ENCODE assay signal across 8 cellular contexts in genomic region chr6:165986647-165987482, GRCh38.
DNase-seq lines count a peak whose midpoint lies in the region; ATAC-seq and TF ChIP-seq lines count a peak whose summit lies in the region.
"Had no signal": no experiment of that assay in that cellular context is flagged by ENCODE, and none has a peak within 500 bp of the region (broad histone marks: within the 10 kb centered on the region; RNA-seq: fewer than 3 reads in every experiment).

No MANE protein-coding gene starts in this region.

- no peak overlapping the region for H3K27ac Mint-ChIP-seq in activated T-helper 2 cell treated with anti-CD3 and anti-CD28 coated beads, Interferon-gamma antibody, Interleukin-2, Interleukin-4, amounts not matched to agents 10 μg/mL and 5 μg/mL and 100 μg/mL, durations not matched to agents 14 hours and 24 hours and 36 hours
- no peak overlapping the region for H3K27ac Mint-ChIP-seq in activated T-helper 1 cell treated with anti-CD3 and anti-CD28 coated beads, Interleukin-12 subunit alpha, Interleukin-12 subunit beta, Interleukin-2, Interleukin-4 antibody, amounts not matched to agents 30 ng/mL and 10 ng/mL and 1 ng/mL, durations not matched to agents 14 hours and 24 hours and 36 hours

- no peak for ATAC-seq in GM21825 (IDR thresholded peaks at IDR 0.05; ENCODE audit: unreplicated experiment)

- H3K4me1 Mint-ChIP-seq in activated T-helper 2 cell treated with anti-CD3 and anti-CD28 coated beads, Interferon-gamma antibody, Interleukin-2, Interleukin-4, amounts not matched to agents 10 μg/mL and 5 μg/mL and 100 μg/mL, durations not matched to agents 14 hours and 24 hours and 36 hours (ENCODE audit: low read depth), result no peaks in the 10 kb centered on the region
- no peaks in the 10 kb centered on the region for H3K4me1 Mint-ChIP-seq in activated T-helper 1 cell treated with anti-CD3 and anti-CD28 coated beads, Interleukin-12 subunit alpha, Interleukin-12 subunit beta, Interleukin-2, Interleukin-4 antibody, amounts not matched to agents 30 ng/mL and 10 ng/mL and 1 ng/mL, durations not matched to agents 14 hours and 24 hours and 36 hours (ENCODE audit: low read depth)

- peak overlapping the region; percentile 43 for H3K4me3 ChIP-seq in Jurkat, Clone E6-1 (ENCODE audit: low read length)
- H3K4me3 ChIP-seq in testis, result peak overlapping the region; percentile 8 to 12

- H3K27me3 ChIP-seq in testis, result no peaks in the 10 kb centered on the region

- H3K4me3 Mint-ChIP-seq in activated T-helper 2 cell treated with anti-CD3 and anti-CD28 coated beads, Interferon-gamma antibody, Interleukin-2, Interleukin-4, amounts not matched to agents 10 μg/mL and 5 μg/mL and 100 μg/mL, durations not matched to agents 14 hours and 24 hours and 36 hours (ENCODE audit: low read depth), result no peak overlapping the region
- H3K4me3 Mint-ChIP-seq in activated T-helper 1 cell treated with anti-CD3 and anti-CD28 coated beads, Interleukin-12 subunit alpha, Interleukin-12 subunit beta, Interleukin-2, Interleukin-4 antibody, amounts not matched to agents 30 ng/mL and 10 ng/mL and 1 ng/mL, durations not matched to agents 14 hours and 24 hours and 36 hours, result no peak overlapping the region

- WGBS in testis, 2 donors, result 0 to 1% methylated on average over 31 of the region's 31 CpGs

- H3K36me3 Mint-ChIP-seq in activated T-helper 2 cell treated with anti-CD3 and anti-CD28 coated beads, Interferon-gamma antibody, Interleukin-2, Interleukin-4, amounts not matched to agents 10 μg/mL and 5 μg/mL and 100 μg/mL, durations not matched to agents 14 hours and 24 hours and 36 hours (ENCODE audit: low read depth), result no peaks in the 10 kb centered on the region
- H3K36me3 Mint-ChIP-seq in activated T-helper 1 cell treated with anti-CD3 and anti-CD28 coated beads, Interleukin-12 subunit alpha, Interleukin-12 subunit beta, Interleukin-2, Interleukin-4 antibody, amounts not matched to agents 30 ng/mL and 10 ng/mL and 1 ng/mL, durations not matched to agents 14 hours and 24 hours and 36 hours (ENCODE audit: low read depth), result no peaks in the 10 kb centered on the region

- H3K9me3 ChIP-seq in testis, result no peaks in the 10 kb centered on the region

- H3K9me3 Mint-ChIP-seq in activated T-helper 2 cell treated with anti-CD3 and anti-CD28 coated beads, Interferon-gamma antibody, Interleukin-2, Interleukin-4, amounts not matched to agents 10 μg/mL and 5 μg/mL and 100 μg/mL, durations not matched to agents 14 hours and 24 hours and 36 hours, result no peaks in the 10 kb centered on the region
- no peaks in the 10 kb centered on the region for H3K9me3 Mint-ChIP-seq in activated T-helper 1 cell treated with anti-CD3 and anti-CD28 coated beads, Interleukin-12 subunit alpha, Interleukin-12 subunit beta, Interleukin-2, Interleukin-4 antibody, amounts not matched to agents 30 ng/mL and 10 ng/mL and 1 ng/mL, durations not matched to agents 14 hours and 24 hours and 36 hours

- H3K36me3 ChIP-seq in testis (ENCODE audit: low read depth, missing control alignments), result no peaks in the 10 kb centered on the region

- no peak for TF ChIP-seq CTCF in testis (IDR thresholded peaks at IDR 0.05)

- TF ChIP-seq POLR2A in testis (IDR thresholded peaks at IDR 0.05), result no peak

- H3K4me1 ChIP-seq in testis, result peaks cover 9% of the 10 kb centered on the region

- intact Hi-C loops in testis (cut with DNase I; ENCODE audit: low total_unique reads), result no loop called here
- intact Hi-C loops in activated T-helper 2 cell treated with anti-CD3 and anti-CD28 coated beads, Interferon-gamma antibody, Interleukin-2, Interleukin-4, amounts not matched to agents 10 μg/mL and 5 μg/mL and 100 μg/mL, durations not matched to agents 14 hours and 24 hours and 36 hours (cut with micrococcal nuclease), result loop anchor here (2.0 kb wide), 1 partner anchor 18 kb away; no protein-coding TSS in a partner anchor
- intact Hi-C loops in activated T-helper 1 cell treated with anti-CD3 and anti-CD28 coated beads, Interleukin-12 subunit alpha, Interleukin-12 subunit beta, Interleukin-2, Interleukin-4 antibody, amounts not matched to agents 30 ng/mL and 10 ng/mL and 1 ng/mL, durations not matched to agents 14 hours and 24 hours and 36 hours (cut with micrococcal nuclease), result loop anchor here (5.0 kb wide), 1 partner anchor 325 kb away; the partner anchor contains the start of gene PDE10A

- no peak overlapping the region for H3K27ac ChIP-seq in testis

- H3K27me3 Mint-ChIP-seq in activated T-helper 2 cell treated with anti-CD3 and anti-CD28 coated beads, Interferon-gamma antibody, Interleukin-2, Interleukin-4, amounts not matched to agents 10 μg/mL and 5 μg/mL and 100 μg/mL, durations not matched to agents 14 hours and 24 hours and 36 hours (ENCODE audit: low read depth), result peaks cover 47% of the 10 kb centered on the region
- peaks cover 38% of the 10 kb centered on the region for H3K27me3 Mint-ChIP-seq in activated T-helper 1 cell treated with anti-CD3 and anti-CD28 coated beads, Interleukin-12 subunit alpha, Interleukin-12 subunit beta, Interleukin-2, Interleukin-4 antibody, amounts not matched to agents 30 ng/mL and 10 ng/mL and 1 ng/mL, durations not matched to agents 14 hours and 24 hours and 36 hours (ENCODE audit: insufficient read depth)

- DNase-seq in Jurkat, Clone E6-1 (ENCODE audit: low read depth, low spot score), result peak; percentile 87
- DNase-seq in cerebellum (ENCODE audit: low spot score), result peak; percentile 61
- peak; percentile 28 for DNase-seq in iris pigment epithelial cell (ENCODE audit: low read depth)
- DNase-seq in testis, result no peak
- no peak for DNase-seq in activated T-helper 2 cell treated with anti-CD3 and anti-CD28 coated beads, Interferon-gamma antibody, Interleukin-2, Interleukin-4, amounts not matched to agents 10 μg/mL and 5 μg/mL and 100 μg/mL, durations not matched to agents 14 hours and 24 hours and 36 hours (ENCODE audit: low spot score)
- no peak for DNase-seq in activated T-helper 1 cell treated with anti-CD3 and anti-CD28 coated beads, Interleukin-12 subunit alpha, Interleukin-12 subunit beta, Interleukin-2, Interleukin-4 antibody, amounts not matched to agents 30 ng/mL and 10 ng/mL and 1 ng/mL, durations not matched to agents 14 hours and 24 hours and 36 hours (ENCODE audit: low spot score)
- DNase-seq: activated CD4-positive, alpha-beta T cell treated with anti-CD3 and anti-CD28 coated beads, Interleukin-2, amount 50 U/mL, for 4 hours had no signal

Comparison
In these comparisons a context has a peak if more than half of its experiments do, and no peak if none do; other contexts are left out.
1. DNase-seq: peak in Jurkat, Clone E6-1 (single experiment), cerebellum (single experiment) and iris pigment epithelial cell (single experiment); none in testis (single experiment), activated T-helper 2 cell treated with anti-CD3 and anti-CD28 coated beads, Interferon-gamma antibody, Interleukin-2, Interleukin-4, amounts not matched to agents 10 μg/mL and 5 μg/mL and 100 μg/mL, durations not matched to agents 14 hours and 24 hours and 36 hours (single experiment) and activated T-helper 1 cell treated with anti-CD3 and anti-CD28 coated beads, Interleukin-12 subunit alpha, Interleukin-12 subunit beta, Interleukin-2, Interleukin-4 antibody, amounts not matched to agents 30 ng/mL and 10 ng/mL and 1 ng/mL, durations not matched to agents 14 hours and 24 hours and 36 hours (single experiment).